In genomic region chr7:134514663-134515062, GRCh38 we compare ENCODE assay signal across 1 cellular context.
TF ChIP-seq lines count a peak whose summit lies in the region.

No MANE protein-coding gene starts in this region.

TF ChIP-seq in HCT116, 20 proteins besides CTCF, POLR2A, EP300 and RAD21 (continued from another document):
- TF ChIP-seq REST (IDR thresholded peaks at IDR 0.05; ENCODE audit: low read depth) (no peak), YY1 (IDR thresholded peaks at IDR 0.05; ENCODE audit: extremely low read depth, insufficient replicate concordance, low read depth, low read length) (peak; percentile 28), MAX (IDR thresholded peaks at IDR 0.05) (peak; percentile 69; the same call in 1 of the 2 replicates), CBX3 (IDR thresholded peaks at IDR 0.05; ENCODE audit: low read depth) (peak; percentile 39; the same call in 1 of the 2 replicates)
